Comparison of ENCODE assay signal across 15 cellular contexts in genomic region chrX:29813174-29813573, GRCh38.
DNase-seq lines count a peak whose midpoint lies in the region; ATAC-seq and TF ChIP-seq lines count a peak whose summit lies in the region.
"Had no signal": no experiment of that assay in that cellular context is flagged by ENCODE, and none has a peak within 500 bp of the region (broad histone marks: within the 10 kb centered on the region; RNA-seq: fewer than 3 reads in every experiment).

No MANE protein-coding gene starts in this region.

- H3K9ac ChIP-seq in mammary epithelial cell (ENCODE audit: insufficient read depth, low read length) = no peak overlapping the region

- no peaks in the 10 kb centered on the region for H3K27me3 ChIP-seq in mammary epithelial cell (ENCODE audit: insufficient read depth, low read length)

- in situ Hi-C loops in mammary epithelial cell (cut with MboI; ENCODE audit: low sequenced_read_pairs in 2 of 2) = no loop called here

- no peaks in the 10 kb centered on the region for H3K4me1 ChIP-seq in mammary epithelial cell (ENCODE audit: insufficient read depth, low read length)
- H3K4me1 ChIP-seq: Caco-2 had no signal

- intact Hi-C loops in MCF 10A (cut with micrococcal nuclease) = no loop called here
- intact Hi-C loops in mammary epithelial cell (cut with micrococcal nuclease) = no loop called here
- intact Hi-C loops in natural killer cell (cut with micrococcal nuclease) = no loop called here

- H3K36me3 Mint-ChIP-seq in MCF 10A (ENCODE audit: insufficient read depth, unreplicated experiment) (no peaks in the 10 kb centered on the region), WTC11 (no peaks in the 10 kb centered on the region), natural killer cell (no peaks in the 10 kb centered on the region)

- H3K4me3 Mint-ChIP-seq in MCF 10A (ENCODE audit: unreplicated experiment) (no peak overlapping the region), WTC11 (no peak overlapping the region), natural killer cell (no peak overlapping the region)
- H3K4me3 Mint-ChIP-seq: CD4-positive, alpha-beta T cell; GM23338; HFFc6 had no signal

- H3K27me3 Mint-ChIP-seq in MCF 10A (ENCODE audit: insufficient read depth, unreplicated experiment) = peaks cover 15% of the 10 kb centered on the region
- no peaks in the 10 kb centered on the region for H3K27me3 Mint-ChIP-seq in WTC11 (ENCODE audit: low read depth)
- H3K27me3 Mint-ChIP-seq in natural killer cell (ENCODE audit: low read depth in 2 of 2) = no peaks in the 10 kb centered on the region
- H3K27me3 Mint-ChIP-seq: CD4-positive, alpha-beta T cell had no signal

- POLR2A ChIA-PET in MCF 10A (lab: Yijun Ruan, JAX) = no interaction called here
- POLR2A ChIA-PET in WTC11 (lab: Charles Lee) = no interaction called here

- H3K36me3 ChIP-seq in mammary epithelial cell (ENCODE audit: insufficient read depth, low read length) = no peaks in the 10 kb centered on the region

- H3K27ac ChIP-seq in mammary epithelial cell (ENCODE audit: insufficient read depth, low read depth, low read length) = no peak overlapping the region
- H3K27ac ChIP-seq: C4-2B had no signal

- no peak overlapping the region for H3K27ac Mint-ChIP-seq in MCF 10A (ENCODE audit: low read depth, unreplicated experiment)
- H3K27ac Mint-ChIP-seq in WTC11 = no peak overlapping the region
- no peak overlapping the region for H3K27ac Mint-ChIP-seq in natural killer cell
- H3K27ac Mint-ChIP-seq: CD4-positive, alpha-beta T cell; GM23338; HFFc6 had no signal

- H4K20me1 ChIP-seq in mammary epithelial cell (ENCODE audit: insufficient read depth, low read length) = no peaks in the 10 kb centered on the region

- TF ChIP-seq CTCF in MCF 10A (IDR thresholded peaks at IDR 0.05; ENCODE audit: unreplicated experiment) (no peak), mammary epithelial cell (conservative IDR thresholded peaks at IDR 0.05 in 1 of 2, IDR thresholded peaks at IDR 0.05 in 1 of 2; ENCODE audit: extremely low read depth in 1 of 2, insufficient read depth in 1 of 2, low read depth in 1 of 2, low read length in 2 of 2) (no peak), epithelial cell of esophagus (IDR thresholded peaks at IDR 0.05; ENCODE audit: insufficient read depth, low read depth, low read length, missing control alignments) (no peak), WTC11 (IDR thresholded peaks at IDR 0.05) (no peak), natural killer cell (IDR thresholded peaks at IDR 0.05) (no peak)

- DNase-seq in MCF 10A (ENCODE audit: unreplicated experiment) (peak; percentile 1), mammary epithelial cell (no peak), M059J (ENCODE audit: low read depth) (peak; percentile 30), epithelial cell of esophagus (ENCODE audit: low read depth) (peak; percentile 0), WTC11 (ENCODE audit: low spot score) (no peak), natural killer cell (no peak)
- DNase-seq: 8988T; ACHN; Caco-2; CD4-positive, alpha-beta T cell; HCEC 1CT; HFFc6 had no signal

- BruUV-seq in MCF 10A (replicated peaks; lab: Mats Ljungman, UMichigan) = no TSS peak
- BruUV-seq in mammary epithelial cell (replicated peaks; lab: Mats Ljungman, UMichigan) = no TSS peak

- dilution Hi-C loops in mammary epithelial cell (cut with HindIII; ENCODE audit: low sequenced_read_pairs) = no loop called here

- no peaks in the 10 kb centered on the region for H3K4me1 Mint-ChIP-seq in MCF 10A (ENCODE audit: insufficient read depth, unreplicated experiment)
- H3K4me1 Mint-ChIP-seq in WTC11 = no peaks in the 10 kb centered on the region; the same call in 1 of the 2 replicates
- no peaks in the 10 kb centered on the region for H3K4me1 Mint-ChIP-seq in natural killer cell
- H3K4me1 Mint-ChIP-seq: GM23338 had no signal

- CTCF ChIA-PET in MCF 10A (lab: Yijun Ruan, JAX) (no interaction called here), mammary epithelial cell (lab: Charles Lee; ENCODE audit: low non-redundant PET) (no interaction called here), WTC11 (lab: Charles Lee) (no interaction called here)

- ATAC-seq in WTC11 (no peak), HG02885 (IDR thresholded peaks at IDR 0.05; ENCODE audit: poor library complexity, unreplicated experiment) (no peak), natural killer cell (no peak)
- ATAC-seq: GM23338 had no signal

- no peaks in the 10 kb centered on the region for H3K79me2 ChIP-seq in mammary epithelial cell (ENCODE audit: insufficient read depth, low read length)

- H2AFZ ChIP-seq in mammary epithelial cell (ENCODE audit: low read depth, low read length) = no peak overlapping the region
- H2AFZ ChIP-seq: GM23338 had no signal

- no peak overlapping the region for H3K4me2 ChIP-seq in mammary epithelial cell (ENCODE audit: insufficient read depth, low read depth, low read length)
- H3K4me2 ChIP-seq: GM23338 had no signal

- no peaks in the 10 kb centered on the region for H3K9me3 ChIP-seq in mammary epithelial cell (replicated peaks; ENCODE audit: insufficient read depth, low read length)
- H3K9me3 ChIP-seq: Caco-2 had no signal

- H3K4me3 ChIP-seq in mammary epithelial cell (replicated peaks in 1 of 3; ENCODE audit: insufficient read depth in 1 of 3, low read depth in 2 of 3, low read length in 3 of 3) (no peak overlapping the region), epithelial cell of esophagus (ENCODE audit: low read length) (no peak overlapping the region)
- H3K4me3 ChIP-seq: GM23338 had no signal

- H3K9me3 Mint-ChIP-seq in MCF 10A (ENCODE audit: unreplicated experiment) = no peaks in the 10 kb centered on the region
- H3K9me3 Mint-ChIP-seq in WTC11 = no peaks in the 10 kb centered on the region
- H3K9me3 Mint-ChIP-seq in natural killer cell = peaks cover 6 to 10% of the 10 kb centered on the region in 2 donors
- H3K9me3 Mint-ChIP-seq: GM23338, HFFc6 had no signal

TF ChIP-seq in WTC11, 78 proteins besides CTCF, POLR2A, EP300 and RAD21 (continues in another document):
- TF ChIP-seq MLX (CRISPR knock-in tag; IDR thresholded peaks at IDR 0.05) = no peak
- TF ChIP-seq ZSCAN18 (CRISPR knock-in tag; IDR thresholded peaks at IDR 0.05) = no peak
- no peak for TF ChIP-seq ZBTB43 (CRISPR knock-in tag; IDR thresholded peaks at IDR 0.05)
- TF ChIP-seq ZNF671 (CRISPR knock-in tag; IDR thresholded peaks at IDR 0.05) = no peak
- no peak for TF ChIP-seq ARID4B (CRISPR knock-in tag; IDR thresholded peaks at IDR 0.05; ENCODE audit: borderline replicate concordance)
- no peak for TF ChIP-seq ZNF416 (CRISPR knock-in tag; IDR thresholded peaks at IDR 0.05)

Comparison
In these comparisons a context has a peak if more than half of its experiments do, and no peak if none do; other contexts are left out.
1. DNase-seq: peak in MCF 10A (single experiment), M059J (single experiment) and epithelial cell of esophagus (single experiment); none in mammary epithelial cell (single experiment), WTC11 (single experiment) and natural killer cell (single experiment).